ENCODE assay signal across 1 cellular context in the genomic region with DNA sequence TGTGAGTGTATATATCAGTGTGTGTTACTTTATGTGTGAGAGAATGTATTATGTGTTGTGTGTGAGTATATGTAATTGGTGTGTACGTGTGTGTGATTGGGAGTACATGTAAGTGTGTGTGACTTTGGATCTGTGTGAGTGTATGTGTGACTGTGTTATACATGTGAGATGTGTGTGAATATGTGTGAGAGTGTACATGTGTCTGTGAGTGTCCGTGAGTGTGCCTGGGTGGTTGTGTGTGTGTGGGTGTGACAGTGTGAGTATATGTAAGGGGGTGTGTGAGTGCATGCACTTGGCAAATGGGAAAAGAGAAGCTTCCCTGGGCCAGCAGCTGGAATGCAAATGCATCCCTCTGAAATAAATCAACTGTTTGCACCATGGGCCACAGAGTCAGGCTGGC.
TF ChIP-seq lines count a peak whose summit lies in the region.

No MANE protein-coding gene starts in this region.

TF ChIP-seq in GM23338, 12 proteins besides CTCF, POLR2A, EP300 and RAD21 (continued from another document):
- TF ChIP-seq, protein P1, sequence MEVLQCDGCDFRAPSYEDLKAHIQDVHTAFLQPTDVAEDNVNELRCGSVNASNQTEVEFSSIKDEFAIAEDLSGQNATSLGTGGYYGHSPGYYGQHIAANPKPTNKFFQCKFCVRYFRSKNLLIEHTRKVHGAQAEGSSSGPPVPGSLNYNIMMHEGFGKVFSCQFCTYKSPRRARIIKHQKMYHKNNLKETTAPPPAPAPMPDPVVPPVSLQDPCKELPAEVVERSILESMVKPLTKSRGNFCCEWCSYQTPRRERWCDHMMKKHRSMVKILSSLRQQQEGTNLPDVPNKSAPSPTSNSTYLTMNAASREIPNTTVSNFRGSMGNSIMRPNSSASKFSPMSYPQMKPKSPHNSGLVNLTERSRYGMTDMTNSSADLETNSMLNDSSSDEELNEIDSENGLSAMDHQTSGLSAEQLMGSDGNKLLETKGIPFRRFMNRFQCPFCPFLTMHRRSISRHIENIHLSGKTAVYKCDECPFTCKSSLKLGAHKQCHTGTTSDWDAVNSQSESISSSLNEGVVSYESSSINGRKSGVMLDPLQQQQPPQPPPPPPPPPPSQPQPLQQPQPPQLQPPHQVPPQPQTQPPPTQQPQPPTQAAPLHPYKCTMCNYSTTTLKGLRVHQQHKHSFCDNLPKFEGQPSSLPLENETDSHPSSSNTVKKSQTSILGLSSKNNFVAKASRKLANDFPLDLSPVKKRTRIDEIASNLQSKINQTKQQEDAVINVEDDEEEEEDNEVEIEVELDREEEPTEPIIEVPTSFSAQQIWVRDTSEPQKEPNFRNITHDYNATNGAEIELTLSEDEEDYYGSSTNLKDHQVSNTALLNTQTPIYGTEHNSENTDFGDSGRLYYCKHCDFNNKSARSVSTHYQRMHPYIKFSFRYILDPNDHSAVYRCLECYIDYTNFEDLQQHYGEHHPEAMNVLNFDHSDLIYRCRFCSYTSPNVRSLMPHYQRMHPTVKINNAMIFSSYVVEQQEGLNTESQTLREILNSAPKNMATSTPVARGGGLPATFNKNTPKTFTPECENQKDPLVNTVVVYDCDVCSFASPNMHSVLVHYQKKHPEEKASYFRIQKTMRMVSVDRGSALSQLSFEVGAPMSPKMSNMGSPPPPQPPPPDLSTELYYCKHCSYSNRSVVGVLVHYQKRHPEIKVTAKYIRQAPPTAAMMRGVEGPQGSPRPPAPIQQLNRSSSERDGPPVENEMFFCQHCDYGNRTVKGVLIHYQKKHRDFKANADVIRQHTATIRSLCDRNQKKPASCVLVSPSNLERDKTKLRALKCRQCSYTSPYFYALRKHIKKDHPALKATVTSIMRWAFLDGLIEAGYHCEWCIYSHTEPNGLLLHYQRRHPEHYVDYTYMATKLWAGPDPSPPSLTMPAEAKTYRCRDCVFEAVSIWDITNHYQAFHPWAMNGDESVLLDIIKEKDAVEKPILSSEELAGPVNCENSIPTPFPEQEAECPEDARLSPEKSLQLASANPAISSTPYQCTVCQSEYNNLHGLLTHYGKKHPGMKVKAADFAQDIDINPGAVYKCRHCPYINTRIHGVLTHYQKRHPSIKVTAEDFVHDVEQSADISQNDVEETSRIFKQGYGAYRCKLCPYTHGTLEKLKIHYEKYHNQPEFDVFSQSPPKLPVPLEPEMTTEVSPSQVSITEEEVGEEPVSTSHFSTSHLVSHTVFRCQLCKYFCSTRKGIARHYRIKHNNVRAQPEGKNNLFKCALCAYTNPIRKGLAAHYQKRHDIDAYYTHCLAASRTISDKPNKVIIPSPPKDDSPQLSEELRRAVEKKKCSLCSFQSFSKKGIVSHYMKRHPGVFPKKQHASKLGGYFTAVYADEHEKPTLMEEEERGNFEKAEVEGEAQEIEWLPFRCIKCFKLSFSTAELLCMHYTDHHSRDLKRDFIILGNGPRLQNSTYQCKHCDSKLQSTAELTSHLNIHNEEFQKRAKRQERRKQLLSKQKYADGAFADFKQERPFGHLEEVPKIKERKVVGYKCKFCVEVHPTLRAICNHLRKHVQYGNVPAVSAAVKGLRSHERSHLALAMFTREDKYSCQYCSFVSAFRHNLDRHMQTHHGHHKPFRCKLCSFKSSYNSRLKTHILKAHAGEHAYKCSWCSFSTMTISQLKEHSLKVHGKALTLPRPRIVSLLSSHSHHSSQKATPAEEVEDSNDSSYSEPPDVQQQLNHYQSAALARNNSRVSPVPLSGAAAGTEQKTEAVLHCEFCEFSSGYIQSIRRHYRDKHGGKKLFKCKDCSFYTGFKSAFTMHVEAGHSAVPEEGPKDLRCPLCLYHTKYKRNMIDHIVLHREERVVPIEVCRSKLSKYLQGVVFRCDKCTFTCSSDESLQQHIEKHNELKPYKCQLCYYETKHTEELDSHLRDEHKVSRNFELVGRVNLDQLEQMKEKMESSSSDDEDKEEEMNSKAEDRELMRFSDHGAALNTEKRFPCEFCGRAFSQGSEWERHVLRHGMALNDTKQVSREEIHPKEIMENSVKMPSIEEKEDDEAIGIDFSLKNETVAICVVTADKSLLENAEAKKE (CRISPR knock-in tag; IDR thresholded peaks at IDR 0.05), result no peak
- TF ChIP-seq NANOG (IDR thresholded peaks at IDR 0.05; ENCODE audit: borderline replicate concordance), result no peak
- TF ChIP-seq, protein P2, sequence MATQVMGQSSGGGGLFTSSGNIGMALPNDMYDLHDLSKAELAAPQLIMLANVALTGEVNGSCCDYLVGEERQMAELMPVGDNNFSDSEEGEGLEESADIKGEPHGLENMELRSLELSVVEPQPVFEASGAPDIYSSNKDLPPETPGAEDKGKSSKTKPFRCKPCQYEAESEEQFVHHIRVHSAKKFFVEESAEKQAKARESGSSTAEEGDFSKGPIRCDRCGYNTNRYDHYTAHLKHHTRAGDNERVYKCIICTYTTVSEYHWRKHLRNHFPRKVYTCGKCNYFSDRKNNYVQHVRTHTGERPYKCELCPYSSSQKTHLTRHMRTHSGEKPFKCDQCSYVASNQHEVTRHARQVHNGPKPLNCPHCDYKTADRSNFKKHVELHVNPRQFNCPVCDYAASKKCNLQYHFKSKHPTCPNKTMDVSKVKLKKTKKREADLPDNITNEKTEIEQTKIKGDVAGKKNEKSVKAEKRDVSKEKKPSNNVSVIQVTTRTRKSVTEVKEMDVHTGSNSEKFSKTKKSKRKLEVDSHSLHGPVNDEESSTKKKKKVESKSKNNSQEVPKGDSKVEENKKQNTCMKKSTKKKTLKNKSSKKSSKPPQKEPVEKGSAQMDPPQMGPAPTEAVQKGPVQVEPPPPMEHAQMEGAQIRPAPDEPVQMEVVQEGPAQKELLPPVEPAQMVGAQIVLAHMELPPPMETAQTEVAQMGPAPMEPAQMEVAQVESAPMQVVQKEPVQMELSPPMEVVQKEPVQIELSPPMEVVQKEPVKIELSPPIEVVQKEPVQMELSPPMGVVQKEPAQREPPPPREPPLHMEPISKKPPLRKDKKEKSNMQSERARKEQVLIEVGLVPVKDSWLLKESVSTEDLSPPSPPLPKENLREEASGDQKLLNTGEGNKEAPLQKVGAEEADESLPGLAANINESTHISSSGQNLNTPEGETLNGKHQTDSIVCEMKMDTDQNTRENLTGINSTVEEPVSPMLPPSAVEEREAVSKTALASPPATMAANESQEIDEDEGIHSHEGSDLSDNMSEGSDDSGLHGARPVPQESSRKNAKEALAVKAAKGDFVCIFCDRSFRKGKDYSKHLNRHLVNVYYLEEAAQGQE (IDR thresholded peaks at IDR 0.05; ENCODE audit: unreplicated experiment), result no peak
- TF ChIP-seq ZNF114 (CRISPR knock-in tag; IDR thresholded peaks at IDR 0.05), result no peak
